2 cellular contexts compared by ENCODE assay signal in the genomic region with DNA sequence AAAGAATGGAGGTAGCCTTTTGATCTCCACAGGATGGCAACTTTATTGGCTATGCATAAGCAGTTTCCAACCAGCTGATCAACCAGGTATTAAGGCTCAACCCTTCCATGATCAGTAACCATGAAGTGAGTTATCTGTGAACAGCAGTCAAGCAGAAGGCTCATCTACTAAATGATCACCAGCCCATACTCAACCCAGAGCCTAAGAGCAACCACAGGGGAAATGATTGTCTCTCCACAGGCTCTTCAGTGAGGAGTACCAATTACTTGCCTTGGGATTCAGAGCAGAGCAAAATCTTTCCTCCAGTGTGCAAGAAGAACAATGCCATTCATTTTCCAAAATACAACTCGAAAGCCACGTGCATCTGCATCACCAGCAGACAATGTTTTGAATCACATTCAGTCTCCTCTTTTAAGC.
TF ChIP-seq lines count a peak whose summit lies in the region.

No MANE protein-coding gene starts in this region.

TF ChIP-seq in HepG2, 621 proteins besides CTCF, POLR2A, EP300 and RAD21:
- TF ChIP-seq RBFOX2 (IDR thresholded peaks at IDR 0.05; ENCODE audit: low read depth, low read length) (peak; percentile 3; the same call in 1 of the 2 replicates), NBN (conservative IDR thresholded peaks at IDR 0.05) (no peak)

TF ChIP-seq in GM12878, 131 proteins besides CTCF, POLR2A, EP300 and RAD21:
- TF ChIP-seq TBL1XR1 (IDR thresholded peaks at IDR 0.05; ENCODE audit: low read depth, low read length) (no peak), PML (IDR thresholded peaks at IDR 0.05; ENCODE audit: low read length) (no peak), FOXM1 (IDR thresholded peaks at IDR 0.05; ENCODE audit: low read depth, low read length) (no peak), ZNF622 (IDR thresholded peaks at IDR 0.05) (no peak), IRF5 (IDR thresholded peaks at IDR 0.05; ENCODE audit: borderline replicate concordance) (no peak), ASH2L (IDR thresholded peaks at IDR 0.05; ENCODE audit: borderline replicate concordance, low read depth) (no peak), NR2F1 (conservative IDR thresholded peaks at IDR 0.05) (no peak), NKRF (conservative IDR thresholded peaks at IDR 0.05) (no peak), WRNIP1 (IDR thresholded peaks at IDR 0.05; ENCODE audit: borderline replicate concordance, low read depth, low read length) (no peak), CBFB (IDR thresholded peaks at IDR 0.05; ENCODE audit: low read depth) (no peak), SUPT20H (IDR thresholded peaks at IDR 0.05; ENCODE audit: borderline replicate concordance, control insufficient read depth, low read depth, low read length) (no peak)
- TF ChIP-seq, protein P1, sequence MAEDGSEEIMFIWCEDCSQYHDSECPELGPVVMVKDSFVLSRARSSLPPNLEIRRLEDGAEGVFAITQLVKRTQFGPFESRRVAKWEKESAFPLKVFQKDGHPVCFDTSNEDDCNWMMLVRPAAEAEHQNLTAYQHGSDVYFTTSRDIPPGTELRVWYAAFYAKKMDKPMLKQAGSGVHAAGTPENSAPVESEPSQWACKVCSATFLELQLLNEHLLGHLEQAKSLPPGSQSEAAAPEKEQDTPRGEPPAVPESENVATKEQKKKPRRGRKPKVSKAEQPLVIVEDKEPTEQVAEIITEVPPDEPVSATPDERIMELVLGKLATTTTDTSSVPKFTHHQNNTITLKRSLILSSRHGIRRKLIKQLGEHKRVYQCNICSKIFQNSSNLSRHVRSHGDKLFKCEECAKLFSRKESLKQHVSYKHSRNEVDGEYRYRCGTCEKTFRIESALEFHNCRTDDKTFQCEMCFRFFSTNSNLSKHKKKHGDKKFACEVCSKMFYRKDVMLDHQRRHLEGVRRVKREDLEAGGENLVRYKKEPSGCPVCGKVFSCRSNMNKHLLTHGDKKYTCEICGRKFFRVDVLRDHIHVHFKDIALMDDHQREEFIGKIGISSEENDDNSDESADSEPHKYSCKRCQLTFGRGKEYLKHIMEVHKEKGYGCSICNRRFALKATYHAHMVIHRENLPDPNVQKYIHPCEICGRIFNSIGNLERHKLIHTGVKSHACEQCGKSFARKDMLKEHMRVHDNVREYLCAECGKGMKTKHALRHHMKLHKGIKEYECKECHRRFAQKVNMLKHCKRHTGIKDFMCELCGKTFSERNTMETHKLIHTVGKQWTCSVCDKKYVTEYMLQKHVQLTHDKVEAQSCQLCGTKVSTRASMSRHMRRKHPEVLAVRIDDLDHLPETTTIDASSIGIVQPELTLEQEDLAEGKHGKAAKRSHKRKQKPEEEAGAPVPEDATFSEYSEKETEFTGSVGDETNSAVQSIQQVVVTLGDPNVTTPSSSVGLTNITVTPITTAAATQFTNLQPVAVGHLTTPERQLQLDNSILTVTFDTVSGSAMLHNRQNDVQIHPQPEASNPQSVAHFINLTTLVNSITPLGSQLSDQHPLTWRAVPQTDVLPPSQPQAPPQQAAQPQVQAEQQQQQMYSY (CRISPR knock-in tag; IDR thresholded peaks at IDR 0.05), result no peak
